15 cellular contexts compared by ENCODE assay signal in genomic region chr5:97102010-97102470, GRCh38. TPM values are rescaled to one million over a fixed set of nuclear protein-coding genes. Genes with fewer than 3 reads are reported as not detected.
A peak's percentile ranks its signal among the peaks of the same experiment; 100 is the strongest.
DNase-seq lines count a peak whose midpoint lies in the region; ATAC-seq, FAIRE-seq and TF ChIP-seq lines count a peak whose summit lies in the region.
"Had no signal": no experiment of that assay in that cellular context is flagged by ENCODE, and none has a peak within 500 bp of the region (broad histone marks: within the 10 kb centered on the region; RNA-seq: fewer than 3 reads in every experiment).

No MANE protein-coding gene starts in this region.

- peak overlapping the region in 2 of 3 experiments; percentile 59 to 67 for H3K27ac Mint-ChIP-seq in nephron
- H3K27ac Mint-ChIP-seq: activated CD8-positive, alpha-beta memory T cell treated with anti-CD3 and anti-CD28 coated beads, Interleukin-2, amount 10 ng/mL, durations not matched to agents 7 days and 5 days had no signal

- TF ChIP-seq POLR2A in GM12892 (IDR thresholded peaks at IDR 0.05; ENCODE audit: low read depth, low read length), result no peak

- H3K36me3 Mint-ChIP-seq in nephron (ENCODE audit: low read depth), result peaks cover 5% of the 10 kb centered on the region
- H3K36me3 Mint-ChIP-seq: activated CD8-positive, alpha-beta memory T cell treated with anti-CD3 and anti-CD28 coated beads, Interleukin-2, amount 10 ng/mL, durations not matched to agents 7 days and 5 days had no signal

- DNase-seq in GM12892 (ENCODE audit: insufficient read length) (no peak), NCI-H146 treated with DMSO at 0.1 percent for 48 hours (lab: John Stamatoyannopoulos, UW; ENCODE audit: unreplicated experiment) (peak; percentile 21), choroid plexus epithelial cell (ENCODE audit: low read depth) (peak; percentile 2), kidney glomerular epithelial cell (lab: John Stamatoyannopoulos, UW) (no peak)
- DNase-seq: activated CD4-positive, alpha-beta T cell treated with anti-CD3 and anti-CD28 coated beads for 1 hour; activated CD8-positive, alpha-beta memory T cell treated with anti-CD3 and anti-CD28 coated beads, Interleukin-2, amount 10 ng/mL, durations not matched to agents 7 days and 5 days; activated gamma-delta T cell; aorta; cortex of kidney had no signal

- H3K4me1 Mint-ChIP-seq in nephron, result peaks cover 39% of the 10 kb centered on the region

- no peak overlapping the region for H3K4me3 Mint-ChIP-seq in nephron
- H3K4me3 Mint-ChIP-seq: activated CD8-positive, alpha-beta memory T cell treated with anti-CD3 and anti-CD28 coated beads, Interleukin-2, amount 10 ng/mL, durations not matched to agents 7 days and 5 days had no signal

- no peak for ATAC-seq in HG03139 (IDR thresholded peaks at IDR 0.05; ENCODE audit: unreplicated experiment)
- ATAC-seq in HG03342 (IDR thresholded peaks at IDR 0.05; ENCODE audit: unreplicated experiment), result no peak
- no peak for ATAC-seq in HG03460 (IDR thresholded peaks at IDR 0.05; ENCODE audit: unreplicated experiment)
- ATAC-seq: activated CD8-positive, alpha-beta memory T cell treated with anti-CD3 and anti-CD28 coated beads, Interleukin-2, amount 10 ng/mL, durations not matched to agents 7 days and 5 days; Right ventricle myocardium inferior had no signal

- peak; percentile 36 for FAIRE-seq in GM12892 (lab: Jason Lieb, UNC)

- no peak overlapping the region for H3K4me3 ChIP-seq in choroid plexus epithelial cell (ENCODE audit: low read depth, low read length)
- H3K4me3 ChIP-seq: right atrium auricular region had no signal

- peaks cover 6% of the 10 kb centered on the region for H3K27me3 Mint-ChIP-seq in nephron (ENCODE audit: low read depth)

- no peaks in the 10 kb centered on the region for H3K9me3 Mint-ChIP-seq in nephron

- no peak for TF ChIP-seq CTCF in choroid plexus epithelial cell (conservative IDR thresholded peaks at IDR 0.05; ENCODE audit: low read depth, low read length)
- no peak for TF ChIP-seq CTCF in nephron (IDR thresholded peaks at IDR 0.05; ENCODE audit: unreplicated experiment in 3 of 3)

RNA-seq across cellular contexts. Expression of gene LIX1, which starts 40.4 kb away (rescaled TPM):
- polyA plus RNA-seq in GM12892 (2012; ENCODE audit: missing spikeins), result not detected
- polyA plus RNA-seq: aorta had no signal

Comparison
In these comparisons a context has a peak if more than half of its experiments do, and no peak if none do; other contexts are left out.
1. DNase-seq: peak in NCI-H146 treated with DMSO at 0.1 percent for 48 hours (single experiment) and choroid plexus epithelial cell (single experiment); none in GM12892 (single experiment) and kidney glomerular epithelial cell (single experiment).